ENCODE assay signal across 15 cellular contexts in the genomic region with DNA sequence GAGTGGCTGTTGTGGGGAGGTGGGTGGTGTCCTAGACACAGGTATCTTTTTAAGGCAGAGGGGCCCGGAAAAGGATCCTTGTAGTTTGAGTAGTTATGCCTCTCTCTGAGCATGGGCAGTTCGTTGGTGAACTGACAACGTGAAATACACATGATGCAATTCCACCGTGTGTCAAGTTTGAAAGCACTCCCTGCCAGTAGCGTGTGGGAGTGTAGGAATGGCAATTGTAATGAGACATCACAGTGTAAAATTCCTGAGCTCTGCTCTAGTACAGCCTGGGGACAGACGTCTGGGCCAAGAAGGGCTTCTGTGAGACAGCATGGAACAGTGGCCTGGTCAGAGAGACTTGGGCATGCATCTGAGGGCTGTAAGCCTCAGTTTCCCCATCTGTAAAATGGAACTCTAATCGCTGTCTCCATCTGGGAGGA. TPM values are rescaled to one million over a fixed set of nuclear protein-coding genes. Genes with fewer than 3 reads are reported as not detected.
DNase-seq lines count a peak whose midpoint lies in the region; ATAC-seq and TF ChIP-seq lines count a peak whose summit lies in the region.
"Had no signal": no experiment of that assay in that cellular context is flagged by ENCODE, and none has a peak within 500 bp of the region (broad histone marks: within the 10 kb centered on the region; RNA-seq: fewer than 3 reads in every experiment).

No MANE protein-coding gene starts in this region.

- H3K27me3 Mint-ChIP-seq in brain = peaks cover 4% of the 10 kb centered on the region
- H3K27me3 Mint-ChIP-seq in stimulated activated naive CD8-positive, alpha-beta T cell treated with anti-CD3 and anti-CD28 coated beads, Interleukin-15, amount 100 ng/mL, for 72 hours = no peaks in the 10 kb centered on the region
- H3K27me3 Mint-ChIP-seq: activated CD8-positive, alpha-beta T cell treated with anti-CD3 and anti-CD28 coated beads for 36 hours had no signal

- no peaks in the 10 kb centered on the region for H3K36me3 ChIP-seq in prostate gland
- H3K36me3 ChIP-seq: thyroid gland had no signal

- no peak overlapping the region for H3K4me3 ChIP-seq in HL-60 (replicated peaks; ENCODE audit: insufficient read depth, low read length)
- H3K4me3 ChIP-seq in lower leg skin (ENCODE audit: low read depth, poor library complexity, severe bottlenecking) = no peak overlapping the region
- H3K4me3 ChIP-seq in prostate gland = no peak overlapping the region
- H3K4me3 ChIP-seq: heart left ventricle, thyroid gland had no signal

- H3K4me1 Mint-ChIP-seq in brain = peaks cover 50% of the 10 kb centered on the region
- H3K4me1 Mint-ChIP-seq in stimulated activated naive CD8-positive, alpha-beta T cell treated with anti-CD3 and anti-CD28 coated beads, Interleukin-15, amount 100 ng/mL, for 72 hours = peaks cover 62% of the 10 kb centered on the region

- no peak overlapping the region for H3K4me3 Mint-ChIP-seq in brain
- no peak overlapping the region for H3K4me3 Mint-ChIP-seq in stimulated activated naive CD8-positive, alpha-beta T cell treated with anti-CD3 and anti-CD28 coated beads, Interleukin-15, amount 100 ng/mL, for 72 hours
- H3K4me3 Mint-ChIP-seq: activated CD8-positive, alpha-beta T cell treated with anti-CD3 and anti-CD28 coated beads for 36 hours had no signal

- H3K27ac Mint-ChIP-seq in brain = peak overlapping the region in 4 of 5 experiments; percentile 32 to 95 (median 36)
- no peak overlapping the region for H3K27ac Mint-ChIP-seq in stimulated activated naive CD8-positive, alpha-beta T cell treated with anti-CD3 and anti-CD28 coated beads, Interleukin-15, amount 100 ng/mL, for 72 hours
- H3K27ac Mint-ChIP-seq: activated CD8-positive, alpha-beta T cell treated with anti-CD3 and anti-CD28 coated beads for 36 hours had no signal

- TF ChIP-seq POLR2A in lower leg skin (IDR thresholded peaks at IDR 0.05) (no peak), prostate gland (IDR thresholded peaks at IDR 0.05) (no peak)

- no peaks in the 10 kb centered on the region for H3K27me3 ChIP-seq in HL-60 (ENCODE audit: insufficient read depth, poor library complexity, severe bottlenecking)
- H3K27me3 ChIP-seq in prostate gland (replicated peaks; ENCODE audit: insufficient read depth) = no peaks in the 10 kb centered on the region
- H3K27me3 ChIP-seq: heart left ventricle, thyroid gland had no signal

- no peak for ATAC-seq in stimulated activated naive CD8-positive, alpha-beta T cell treated with anti-CD3 and anti-CD28 coated beads, Interleukin-15, amount 100 ng/mL, for 72 hours
- no peak for ATAC-seq in GM19452 (IDR thresholded peaks at IDR 0.05; ENCODE audit: unreplicated experiment)
- ATAC-seq: activated CD8-positive, alpha-beta T cell treated with anti-CD3 and anti-CD28 coated beads for 36 hours had no signal

- H3K27ac ChIP-seq in HL-60 (replicated peaks) (no peak overlapping the region), prostate gland (no peak overlapping the region)
- H3K27ac ChIP-seq: heart left ventricle, thyroid gland had no signal

- TF ChIP-seq CTCF in AG09319 (IDR thresholded peaks at IDR 0.05; ENCODE audit: low read depth, low read length) (no peak), HL-60 (IDR thresholded peaks at IDR 0.05; ENCODE audit: insufficient read depth, low read length) (no peak), brain (conservative IDR thresholded peaks at IDR 0.05) (no peak), lower leg skin (IDR thresholded peaks at IDR 0.05) (no peak), prostate gland (IDR thresholded peaks at IDR 0.05) (no peak)

- WGBS in lower leg skin, 2 donors = 46 to 56% methylated on average over 7 of the region's 7 CpGs
- WGBS in prostate gland = 54% methylated on average over 7 of the region's 7 CpGs

- peak; percentile 42 for DNase-seq in AG09319 (ENCODE audit: extremely low read depth, low read depth)
- peak; percentile 30 to 35 for DNase-seq in HL-60 (ENCODE audit: low read depth in 1 of 2, low spot score in 1 of 2)
- peak; percentile 83 for DNase-seq in left kidney (ENCODE audit: low read depth, low spot score)
- no peak for DNase-seq in lower leg skin (ENCODE audit: low spot score in 2 of 2)
- DNase-seq in stimulated activated naive CD8-positive, alpha-beta T cell treated with anti-CD3 and anti-CD28 coated beads, Interleukin-15, amount 100 ng/mL, for 72 hours = no peak
- DNase-seq in prostate gland (ENCODE audit: low spot score) = no peak
- DNase-seq: activated CD8-positive, alpha-beta T cell treated with anti-CD3 and anti-CD28 coated beads for 36 hours; GOT3; heart left ventricle; NCI-H1417 treated with DMSO at 0.1 percent for 48 hours; SHP77; stimulated activated CD4-positive, alpha-beta T cell treated with anti-CD3 and anti-CD28 coated beads, Interleukin-4, amount 100 ng/mL, for 4 hours; thyroid gland had no signal

- intact Hi-C loops in lower leg skin (cut with DNase I; ENCODE audit: low total_unique reads) (no loop called here), prostate gland (cut with DNase I) (loop anchor here (5.0 to 10.0 kb wide), 2 partner anchors 55 to 328 kb away; partner anchors contain the start of gene PTGER1)

- peaks cover 10% of the 10 kb centered on the region for H3K4me1 ChIP-seq in prostate gland (replicated peaks)

- peaks cover 1% of the 10 kb centered on the region for H3K36me3 Mint-ChIP-seq in brain

- no peaks in the 10 kb centered on the region for H3K9me3 Mint-ChIP-seq in brain
- no peaks in the 10 kb centered on the region for H3K9me3 Mint-ChIP-seq in stimulated activated naive CD8-positive, alpha-beta T cell treated with anti-CD3 and anti-CD28 coated beads, Interleukin-15, amount 100 ng/mL, for 72 hours
- H3K9me3 Mint-ChIP-seq: activated CD8-positive, alpha-beta T cell treated with anti-CD3 and anti-CD28 coated beads for 36 hours had no signal

- no peaks in the 10 kb centered on the region for H3K9me3 ChIP-seq in prostate gland
- H3K9me3 ChIP-seq: heart left ventricle, thyroid gland had no signal

RNA-seq across cellular contexts. Expression of gene ASF1B, which starts 10.4 kb away (rescaled TPM):
- 127 TPM for polyA plus RNA-seq in brain (ENCODE audit: insufficient read depth, low read depth, low replicate concordance)
- 1 to 10 TPM in 3 of 4 donors, not detected in 1; 1.6 to 3.2 (median 2.3) TPM for total RNA-seq in lower leg skin
- 10 to 100 TPM in 1 of 2 donors, 1 to 10 TPM in 1; 5.1 to 19.7 TPM for total RNA-seq in prostate gland

RNA-seq across cellular contexts. Expression of gene PRKACA, which starts 29.2 kb away (rescaled TPM):
- 235 TPM for polyA plus RNA-seq in brain (ENCODE audit: insufficient read depth, low read depth, low replicate concordance)
- total RNA-seq in lower leg skin = 10 to 100 TPM; 45.9 to 53.7 (median 49.2) TPM
- total RNA-seq in prostate gland = 100 to 1,000 TPM in 1 of 2 donors, 10 to 100 TPM in 1; 34.8 to 106 TPM

RNA-seq across cellular contexts. Expression of gene SAMD1, which starts 56.3 kb away (rescaled TPM):
- 168 TPM for polyA plus RNA-seq in brain (ENCODE audit: insufficient read depth, low read depth, low replicate concordance)
- 10 to 100 TPM; 23.2 to 61.1 (median 33.2) TPM for total RNA-seq in lower leg skin
- total RNA-seq in prostate gland = 10 to 100 TPM; 25.4 to 48.2 TPM

RNA-seq across cellular contexts. Expression of gene ADGRL1, which starts 59.2 kb away (rescaled TPM):
- 78.5 TPM for polyA plus RNA-seq in brain (ENCODE audit: insufficient read depth, low read depth, low replicate concordance)
- total RNA-seq in lower leg skin (10 to 100 TPM; 27.6 to 37.7 (median 29.8) TPM), prostate gland (10 to 100 TPM; 13.0 to 44.1 TPM)

Comparison
In these comparisons a context has a peak if more than half of its experiments do, and no peak if none do; other contexts are left out.
1. DNase-seq: peak in AG09319 (single experiment), HL-60 (2 of 2) and left kidney (single experiment); none in lower leg skin (0 of 2), stimulated activated naive CD8-positive, alpha-beta T cell treated with anti-CD3 and anti-CD28 coated beads, Interleukin-15, amount 100 ng/mL, for 72 hours (0 of 2) and prostate gland (single experiment).
2. H3K27ac Mint-ChIP-seq: peak in brain (4 of 5); none in stimulated activated naive CD8-positive, alpha-beta T cell treated with anti-CD3 and anti-CD28 coated beads, Interleukin-15, amount 100 ng/mL, for 72 hours (0 of 2).